In the genomic region with DNA sequence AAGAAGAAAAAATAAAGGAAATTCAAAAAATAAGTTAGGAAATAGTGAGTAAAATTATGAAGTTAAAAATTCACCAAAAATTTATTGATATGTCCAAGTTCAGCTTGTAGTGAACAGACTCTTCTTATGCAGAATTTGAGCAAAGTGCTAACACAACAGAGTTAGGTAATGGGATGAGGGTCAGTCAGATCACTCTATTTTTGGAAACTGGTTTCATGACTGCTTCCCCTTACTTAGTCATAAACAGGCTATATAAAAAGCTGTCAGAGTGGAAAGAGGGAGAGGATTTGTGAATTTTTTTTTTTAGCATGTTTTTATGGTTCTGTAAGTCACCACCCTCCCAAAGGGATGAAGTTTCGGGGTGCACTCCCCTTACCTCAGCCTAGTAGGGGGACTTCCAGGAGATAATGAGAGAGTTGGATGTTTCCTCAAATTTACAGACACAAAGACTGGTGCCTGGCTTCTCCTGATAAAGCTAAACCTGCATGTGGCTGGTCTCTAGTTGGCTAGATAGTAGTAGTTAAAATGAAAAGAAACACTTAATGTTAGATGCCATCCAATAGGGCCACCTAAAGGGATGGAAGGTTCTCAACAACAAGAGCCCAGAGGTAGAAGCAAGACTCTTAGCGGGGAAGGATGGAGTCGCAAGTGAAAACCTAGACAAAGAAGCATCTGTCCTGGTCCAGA, we compare ENCODE assay signal across 13 cellular contexts.
A peak's percentile ranks its signal among the peaks of the same experiment; 100 is the strongest.
DNase-seq lines count a peak whose midpoint lies in the region; ATAC-seq and TF ChIP-seq lines count a peak whose summit lies in the region.
"Had no signal": no experiment of that assay in that cellular context is flagged by ENCODE, and none has a peak within 500 bp of the region (broad histone marks: within the 10 kb centered on the region; RNA-seq: fewer than 3 reads in every experiment).

No MANE protein-coding gene starts in this region.

- H3K4me1 ChIP-seq in effector memory CD4-positive, alpha-beta T cell (ENCODE audit: control insufficient read depth, insufficient read depth, low read length, poor library complexity, severe bottlenecking), result no peaks in the 10 kb centered on the region

- DNase-seq in GM10266 (ENCODE audit: extremely low spot score), result peak; percentile 54
- DNase-seq in RKO (ENCODE audit: low spot score), result peak; percentile 18
- no peak for DNase-seq in effector memory CD4-positive, alpha-beta T cell
- DNase-seq: NCI-H1694 treated with DMSO at 0.1 percent for 48 hours; NK-92 treated with Interleukin-12 subunit alpha and Interleukin-12 subunit beta, amount 100 ng/mL, for 24 hours; stimulated activated CD4-positive, alpha-beta T cell treated with anti-CD3 and anti-CD28 coated beads, Interleukin-15, amount 100 ng/mL, for 24 hours; T-helper 9 cell had no signal

- H3K36me3 ChIP-seq in effector memory CD4-positive, alpha-beta T cell (ENCODE audit: control insufficient read depth, insufficient read depth, low read length), result no peaks in the 10 kb centered on the region
- H3K36me3 ChIP-seq: neutrophil had no signal

- no peak for TF ChIP-seq CTCF in GM10266 (IDR thresholded peaks at IDR 0.05; ENCODE audit: control insufficient read depth, insufficient read depth, low read depth, missing control alignments)

- ATAC-seq in HG02642 (IDR thresholded peaks at IDR 0.05; ENCODE audit: poor library complexity, unreplicated experiment), result peak; percentile 46
- no peak for ATAC-seq in GM19324 (IDR thresholded peaks at IDR 0.05; ENCODE audit: low FRiP score, unreplicated experiment)
- ATAC-seq in HG03025 (IDR thresholded peaks at IDR 0.05; ENCODE audit: low FRiP score, unreplicated experiment), result no peak
- no peak for ATAC-seq in GM19455 (IDR thresholded peaks at IDR 0.05; ENCODE audit: unreplicated experiment)

- no peaks in the 10 kb centered on the region for H3K27me3 ChIP-seq in layer of hippocampus (ENCODE audit: control insufficient read depth, insufficient read depth, low read length)
- no peaks in the 10 kb centered on the region for H3K27me3 ChIP-seq in effector memory CD4-positive, alpha-beta T cell (replicated peaks; ENCODE audit: control insufficient read depth, insufficient read depth, low read length, poor library complexity, severe bottlenecking)
- H3K27me3 ChIP-seq: neutrophil had no signal

- H3K9me3 ChIP-seq in effector memory CD4-positive, alpha-beta T cell (ENCODE audit: control insufficient read depth, low read length), result no peaks in the 10 kb centered on the region
- H3K9me3 ChIP-seq: neutrophil had no signal

- peak overlapping the region; percentile 9 for H3K27ac ChIP-seq in layer of hippocampus (ENCODE audit: low read depth, low read length)
- H3K27ac ChIP-seq in effector memory CD4-positive, alpha-beta T cell (ENCODE audit: insufficient read depth, low read length, poor library complexity, severe bottlenecking), result no peak overlapping the region
- H3K27ac ChIP-seq: neutrophil had no signal

- H3K4me3 ChIP-seq in effector memory CD4-positive, alpha-beta T cell (ENCODE audit: insufficient read depth, low read depth, low read length, poor library complexity, severe bottlenecking), result no peak overlapping the region

Comparison
In these comparisons a context has a peak if more than half of its experiments do, and no peak if none do; other contexts are left out.
1. DNase-seq: peak in GM10266 (single experiment) and RKO (single experiment); none in effector memory CD4-positive, alpha-beta T cell (0 of 3).